ENCODE assay signal across 9 cellular contexts in genomic region chr13:65656740-65657329, GRCh38.
DNase-seq lines count a peak whose midpoint lies in the region; ATAC-seq and TF ChIP-seq lines count a peak whose summit lies in the region.
"Had no signal": no experiment of that assay in that cellular context is flagged by ENCODE, and none has a peak within 500 bp of the region (broad histone marks: within the 10 kb centered on the region; RNA-seq: fewer than 3 reads in every experiment).

No MANE protein-coding gene starts in this region.

- H3K9me3 ChIP-seq in heart left ventricle (no peaks in the 10 kb centered on the region), RWPE2 (ENCODE audit: severe bottlenecking) (no peaks in the 10 kb centered on the region), upper lobe of right lung (no peaks in the 10 kb centered on the region), tibial artery (no peaks in the 10 kb centered on the region)

- DNase-seq in heart left ventricle (no peak), cardiac septum (ENCODE audit: low spot score) (no peak), RWPE2 (ENCODE audit: low spot score) (no peak), fibroblast of pulmonary artery (ENCODE audit: low read depth) (peak; percentile 60), upper lobe of right lung (no peak), tibial artery (no peak), cerebellum (ENCODE audit: low spot score) (no peak)
- DNase-seq: cortex of kidney had no signal

- H3K4me3 ChIP-seq in heart left ventricle: no peak overlapping the region
- no peak overlapping the region for H3K4me3 ChIP-seq in RWPE2 (ENCODE audit: severe bottlenecking)
- no peak overlapping the region for H3K4me3 ChIP-seq in fibroblast of pulmonary artery (replicated peaks; ENCODE audit: low read depth, low read length)
- no peak overlapping the region for H3K4me3 ChIP-seq in upper lobe of right lung
- no peak overlapping the region for H3K4me3 ChIP-seq in tibial artery

- intact Hi-C loops in heart left ventricle (cut with DNase I) (loop anchor here in 7 of 10 donors (5.0 to 10.0 kb wide), 5 partner anchors 1568 to 1588 kb away; partner anchors contain the start of gene PCDH9 (in 2 of the 7)), cardiac septum (cut with DNase I) (loop anchor here (10.0 kb wide), 1 partner anchor 1578 kb away; the partner anchor contains the start of gene PCDH9), upper lobe of right lung (cut with DNase I) (no loop called here), tibial artery (cut with DNase I; ENCODE audit: low total_unique reads) (no loop called here)

- peak; percentile 20 to 67 (median 42) for TF ChIP-seq CTCF in heart left ventricle (IDR thresholded peaks at IDR 0.05)
- TF ChIP-seq CTCF in RWPE2 (IDR thresholded peaks at IDR 0.05; ENCODE audit: poor library complexity, severe bottlenecking): peak; percentile 75
- peak; percentile 67 for TF ChIP-seq CTCF in fibroblast of pulmonary artery (IDR thresholded peaks at IDR 0.05; ENCODE audit: low read length, missing control alignments)
- TF ChIP-seq CTCF in upper lobe of right lung (IDR thresholded peaks at IDR 0.05): peak; percentile 41
- TF ChIP-seq CTCF in tibial artery (IDR thresholded peaks at IDR 0.05): no peak

- H3K27ac ChIP-seq in heart left ventricle: no peak overlapping the region
- no peak overlapping the region for H3K27ac ChIP-seq in RWPE2 (ENCODE audit: poor library complexity, severe bottlenecking)
- no peak overlapping the region for H3K27ac ChIP-seq in upper lobe of right lung
- H3K27ac ChIP-seq in tibial artery: no peak overlapping the region

- no peaks in the 10 kb centered on the region for H3K27me3 ChIP-seq in heart left ventricle
- no peaks in the 10 kb centered on the region for H3K27me3 ChIP-seq in RWPE2 (ENCODE audit: insufficient read depth, poor library complexity, severe bottlenecking)
- H3K27me3 ChIP-seq in upper lobe of right lung: no peaks in the 10 kb centered on the region
- no peaks in the 10 kb centered on the region for H3K27me3 ChIP-seq in tibial artery

- WGBS in heart left ventricle, 4 donors: 49 to 62% (median 57%) methylated on average over 1 of the region's 1 CpG

- no peaks in the 10 kb centered on the region for H3K36me3 ChIP-seq in heart left ventricle
- H3K36me3 ChIP-seq in RWPE2 (ENCODE audit: low read depth): no peaks in the 10 kb centered on the region
- H3K36me3 ChIP-seq in upper lobe of right lung: no peaks in the 10 kb centered on the region
- no peaks in the 10 kb centered on the region for H3K36me3 ChIP-seq in tibial artery

- no peaks in the 10 kb centered on the region for H3K4me1 ChIP-seq in heart left ventricle
- H3K4me1 ChIP-seq in RWPE2 (ENCODE audit: insufficient read depth, poor library complexity, severe bottlenecking): no peaks in the 10 kb centered on the region
- no peaks in the 10 kb centered on the region for H3K4me1 ChIP-seq in upper lobe of right lung
- H3K4me1 ChIP-seq in tibial artery: no peaks in the 10 kb centered on the region

- ATAC-seq in heart left ventricle (no peak), RWPE2 (ENCODE audit: low read depth) (no peak), upper lobe of right lung (no peak), GM18867 (IDR thresholded peaks at IDR 0.05; ENCODE audit: unreplicated experiment) (no peak)

- no peak for TF ChIP-seq POLR2A in heart left ventricle (IDR thresholded peaks at IDR 0.05)

Comparison
In these comparisons a context has a peak if more than half of its experiments do, and no peak if none do; other contexts are left out.
1. CTCF ChIP-seq: peak in heart left ventricle (12 of 12), RWPE2 (single experiment), fibroblast of pulmonary artery (single experiment) and upper lobe of right lung (single experiment); none in tibial artery (0 of 2).
2. intact Hi-C loops: an anchor here in heart left ventricle (5.0 to 10.0 kb wide) and cardiac septum (10.0 kb wide); none called in upper lobe of right lung and tibial artery.